Comparison of ENCODE assay signal across 10 cellular contexts in the genomic region with DNA sequence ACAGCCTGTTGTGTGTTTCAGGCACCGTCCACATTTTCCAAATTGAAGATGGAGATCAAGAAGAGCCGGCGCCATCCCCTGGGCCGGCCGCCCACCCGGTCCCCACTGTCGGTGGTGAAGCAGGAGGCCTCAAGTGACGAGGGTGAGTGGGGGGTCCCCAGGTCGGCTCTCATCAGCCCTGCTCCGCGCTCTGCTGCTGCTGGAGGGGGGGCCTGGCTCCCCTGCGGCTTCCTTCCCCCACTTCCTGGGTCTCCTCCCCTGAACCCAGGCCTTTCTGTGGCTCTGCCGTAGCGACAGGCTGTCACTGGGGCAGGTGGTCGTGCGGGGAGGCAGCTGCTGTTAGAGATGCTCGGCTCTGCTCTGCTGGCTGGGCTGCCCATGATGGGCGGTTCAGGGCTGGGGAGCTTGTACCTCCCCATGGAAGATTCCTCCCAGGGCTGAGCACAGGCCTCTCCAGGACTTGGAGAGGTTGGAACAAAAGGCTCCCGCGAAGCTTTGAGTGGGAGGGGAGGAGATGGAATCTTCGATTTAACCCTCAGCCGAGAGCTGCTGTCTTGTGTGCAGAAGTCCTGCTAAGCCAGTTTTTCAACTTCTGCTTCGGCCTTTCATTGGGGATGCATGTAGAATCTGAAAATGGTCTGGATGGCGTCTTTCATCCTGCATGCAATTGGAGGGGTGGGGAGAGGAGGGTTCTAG.
DNase-seq lines count a peak whose midpoint lies in the region; ATAC-seq lines count a peak whose summit lies in the region.
"Had no signal": no experiment of that assay in that cellular context is flagged by ENCODE, and none has a peak within 500 bp of the region (broad histone marks: within the 10 kb centered on the region; RNA-seq: fewer than 3 reads in every experiment).

No MANE protein-coding gene starts in this region.

- H3K27me3 Mint-ChIP-seq in stimulated activated naive B cell treated with anti-CD40 and anti-IgM and Interleukin-4, amounts not matched to agents 10 μg/mL and 1 μg/mL and 100 μg/mL, for 72 hours: no peaks in the 10 kb centered on the region

- H3K36me3 Mint-ChIP-seq in stimulated activated naive B cell treated with anti-CD40 and anti-IgM and Interleukin-4, amounts not matched to agents 10 μg/mL and 1 μg/mL and 100 μg/mL, for 72 hours: peaks cover 45 to 61% of the 10 kb centered on the region in 2 donors

- no peak for ATAC-seq in stimulated activated naive B cell treated with anti-CD40 and anti-IgM and Interleukin-4, amounts not matched to agents 10 μg/mL and 1 μg/mL and 100 μg/mL, for 72 hours (replicated peaks)
- no peak for ATAC-seq in HG03571 (IDR thresholded peaks at IDR 0.05; ENCODE audit: unreplicated experiment)
- ATAC-seq in HG02970 (IDR thresholded peaks at IDR 0.05; ENCODE audit: low FRiP score, unreplicated experiment): no peak
- ATAC-seq: left ventricle myocardium superior had no signal

- DNase-seq in NCI-H748 (lab: John Stamatoyannopoulos, UW; ENCODE audit: unreplicated experiment) (peak; percentile 39), NCI-H748 treated with DMSO at 0.1 percent for 48 hours (lab: John Stamatoyannopoulos, UW) (no peak), NCI-H2227 (lab: John Stamatoyannopoulos, UW; ENCODE audit: unreplicated experiment) (peak; percentile 83), NCI-H1436 (lab: John Stamatoyannopoulos, UW) (no peak)
- DNase-seq in stimulated activated naive B cell treated with anti-CD40 and anti-IgM and Interleukin-4, amounts not matched to agents 10 μg/mL and 1 μg/mL and 100 μg/mL, for 72 hours: no peak
- DNase-seq: left ventricle myocardium superior, uterus had no signal

- peak overlapping the region; percentile 98 for H3K27ac Mint-ChIP-seq in stimulated activated naive B cell treated with anti-CD40 and anti-IgM and Interleukin-4, amounts not matched to agents 10 μg/mL and 1 μg/mL and 100 μg/mL, for 72 hours

- WGBS in ectodermal cell, 2 experiments: 30 to 34% methylated on average over 24 of the region's 24 CpGs

- H3K4me3 Mint-ChIP-seq in stimulated activated naive B cell treated with anti-CD40 and anti-IgM and Interleukin-4, amounts not matched to agents 10 μg/mL and 1 μg/mL and 100 μg/mL, for 72 hours: peak overlapping the region; percentile 90 to 97

- H3K36me3 ChIP-seq in ectodermal cell (ENCODE audit: control insufficient read depth, insufficient read depth, low read length): peaks cover 6% of the 10 kb centered on the region
- H3K36me3 ChIP-seq: uterus had no signal

- H3K4me1 Mint-ChIP-seq in stimulated activated naive B cell treated with anti-CD40 and anti-IgM and Interleukin-4, amounts not matched to agents 10 μg/mL and 1 μg/mL and 100 μg/mL, for 72 hours: peaks cover 57 to 99% of the 10 kb centered on the region in 2 donors

- H3K4me3 ChIP-seq in ectodermal cell (ENCODE audit: insufficient read depth, low read depth, low read length): no peak overlapping the region
- H3K4me3 ChIP-seq: uterus had no signal

- no peaks in the 10 kb centered on the region for H3K9me3 Mint-ChIP-seq in stimulated activated naive B cell treated with anti-CD40 and anti-IgM and Interleukin-4, amounts not matched to agents 10 μg/mL and 1 μg/mL and 100 μg/mL, for 72 hours

- H3K27me3 ChIP-seq in ectodermal cell (ENCODE audit: control insufficient read depth, insufficient read depth, low read length, poor library complexity, severe bottlenecking): no peaks in the 10 kb centered on the region
- H3K27me3 ChIP-seq: uterus had no signal

- H3K27ac ChIP-seq in ectodermal cell (ENCODE audit: insufficient read depth, low read depth, low read length, poor library complexity, severe bottlenecking): peak overlapping the region; percentile 86
- H3K27ac ChIP-seq: uterus had no signal

- no peaks in the 10 kb centered on the region for H3K9me3 ChIP-seq in ectodermal cell (ENCODE audit: control insufficient read depth, low read length)
- H3K9me3 ChIP-seq: uterus had no signal

- H3K4me1 ChIP-seq in ectodermal cell (ENCODE audit: control insufficient read depth, insufficient read depth, low read length): peaks cover 52% of the 10 kb centered on the region

Comparison
In these comparisons a context has a peak if more than half of its experiments do, and no peak if none do; other contexts are left out.
1. DNase-seq: peak in NCI-H748 (single experiment) and NCI-H2227 (single experiment); none in NCI-H748 treated with DMSO at 0.1 percent for 48 hours (single experiment), stimulated activated naive B cell treated with anti-CD40 and anti-IgM and Interleukin-4, amounts not matched to agents 10 μg/mL and 1 μg/mL and 100 μg/mL, for 72 hours (single experiment) and NCI-H1436 (single experiment).